In genomic region chr5:56481147-56481997, GRCh38 we compare ENCODE assay signal across 8 cellular contexts.
A peak's percentile ranks its signal among the peaks of the same experiment; 100 is the strongest.
DNase-seq lines count a peak whose midpoint lies in the region; ATAC-seq and TF ChIP-seq lines count a peak whose summit lies in the region.

No MANE protein-coding gene starts in this region.

- ATAC-seq in lung (ENCODE audit: insufficient read depth, low FRiP score) (peak; percentile 59), GM19023 (IDR thresholded peaks at IDR 0.05; ENCODE audit: unreplicated experiment) (no peak), HG03108 (IDR thresholded peaks at IDR 0.05; ENCODE audit: unreplicated experiment) (no peak)

- peak overlapping the region; percentile 70 to 90 for H3K27ac ChIP-seq in lung (ENCODE audit: low read depth in 1 of 2, low read length in 1 of 2)

- H3K4me1 ChIP-seq in lung (ENCODE audit: control insufficient read depth in 2 of 2, insufficient read depth in 2 of 2, low read length in 2 of 2): no peaks in the 10 kb centered on the region

- H3K9me3 ChIP-seq in lung (ENCODE audit: control insufficient read depth in 2 of 2, insufficient read depth in 1 of 2, low read length in 1 of 2): peaks cover 0 to 1% of the 10 kb centered on the region in 2 donors

- TF ChIP-seq CTCF in lung (IDR thresholded peaks at IDR 0.05; ENCODE audit: control extremely low read depth, extremely low read depth): no peak

- no peaks in the 10 kb centered on the region for H3K36me3 ChIP-seq in lung (ENCODE audit: control insufficient read depth in 2 of 2, insufficient read depth in 2 of 2, low read length in 2 of 2)

- peak overlapping the region; percentile 47 for H3K4me3 ChIP-seq in lung

- DNase-seq in EL (peak; percentile 55), HPDE6-E6E7 (ENCODE audit: extremely low spot score) (peak; percentile 28), lung (ENCODE audit: low spot score) (peak; percentile 37)
- DNase-seq in activated CD4-positive, alpha-beta T cell treated with anti-CD3 and anti-CD28 coated beads for 4 hours: peak; percentile 34 to 38
- peak; percentile 22 for DNase-seq in effector CD4-positive, alpha-beta T cell
- DNase-seq in stimulated activated naive CD4-positive, alpha-beta T cell treated with Interleukin-2 at 50 U/mL for 16 hours (lab: John Stamatoyannopoulos, UW): peak; percentile 20

- no peaks in the 10 kb centered on the region for H3K27me3 ChIP-seq in lung (ENCODE audit: control insufficient read depth, insufficient read depth)

- WGBS in lung, 2 donors: 2% methylated on average over 36 to 44 of the region's 44 CpGs
